In the genomic region with DNA sequence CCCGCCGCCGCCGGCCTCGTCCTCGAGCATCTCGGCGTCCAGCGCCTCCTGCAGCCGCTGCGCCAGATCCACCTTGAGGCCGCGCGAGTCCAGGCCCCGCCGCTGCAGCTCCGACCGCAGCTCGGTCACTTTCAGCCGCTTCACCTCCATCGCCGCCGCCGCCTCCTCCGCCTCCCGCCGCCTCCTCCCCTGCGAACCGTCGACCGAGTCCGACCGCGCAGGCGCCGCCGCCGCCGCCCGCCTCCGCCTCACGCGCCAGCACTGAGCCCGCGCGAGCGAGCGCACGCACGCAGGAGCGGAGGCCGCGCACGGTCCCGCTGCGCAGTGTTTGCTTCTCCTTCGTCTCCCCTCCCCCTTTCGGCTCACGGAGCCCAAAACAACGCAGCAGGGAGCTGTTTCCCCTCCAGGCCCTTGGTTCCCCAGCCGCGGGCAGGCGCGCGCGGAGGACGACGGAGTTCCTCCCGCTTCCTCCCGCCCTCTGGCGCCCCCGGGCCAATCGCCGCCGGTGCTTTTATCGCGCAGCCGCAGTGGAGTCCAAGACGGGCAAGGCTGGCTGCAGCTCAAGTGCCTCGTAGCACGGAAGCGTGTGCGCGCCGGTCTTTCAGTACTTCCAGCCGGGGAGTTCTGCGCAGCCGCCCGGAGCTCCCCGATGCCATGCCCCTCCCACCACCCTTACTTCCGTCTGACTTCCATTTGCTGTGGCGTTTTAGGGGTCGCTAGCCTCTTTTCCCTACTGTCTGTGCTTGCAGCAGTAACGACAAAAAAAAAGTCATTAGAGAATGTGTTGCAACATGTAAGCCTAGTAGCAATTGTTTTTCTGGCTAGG, we compare ENCODE assay signal across 1 cellular context.
TF ChIP-seq lines count a peak whose summit lies in the region.

Gene HNRNPUL2 (minus strand): TSS at position 451 of the 826 bp plus-strand sequence. CDS start 301 bp downstream, at position 150.

TF ChIP-seq in HepG2, 621 proteins besides CTCF, POLR2A, EP300 and RAD21 (continued from another document and continues in another):
- TF ChIP-seq, protein P1, sequence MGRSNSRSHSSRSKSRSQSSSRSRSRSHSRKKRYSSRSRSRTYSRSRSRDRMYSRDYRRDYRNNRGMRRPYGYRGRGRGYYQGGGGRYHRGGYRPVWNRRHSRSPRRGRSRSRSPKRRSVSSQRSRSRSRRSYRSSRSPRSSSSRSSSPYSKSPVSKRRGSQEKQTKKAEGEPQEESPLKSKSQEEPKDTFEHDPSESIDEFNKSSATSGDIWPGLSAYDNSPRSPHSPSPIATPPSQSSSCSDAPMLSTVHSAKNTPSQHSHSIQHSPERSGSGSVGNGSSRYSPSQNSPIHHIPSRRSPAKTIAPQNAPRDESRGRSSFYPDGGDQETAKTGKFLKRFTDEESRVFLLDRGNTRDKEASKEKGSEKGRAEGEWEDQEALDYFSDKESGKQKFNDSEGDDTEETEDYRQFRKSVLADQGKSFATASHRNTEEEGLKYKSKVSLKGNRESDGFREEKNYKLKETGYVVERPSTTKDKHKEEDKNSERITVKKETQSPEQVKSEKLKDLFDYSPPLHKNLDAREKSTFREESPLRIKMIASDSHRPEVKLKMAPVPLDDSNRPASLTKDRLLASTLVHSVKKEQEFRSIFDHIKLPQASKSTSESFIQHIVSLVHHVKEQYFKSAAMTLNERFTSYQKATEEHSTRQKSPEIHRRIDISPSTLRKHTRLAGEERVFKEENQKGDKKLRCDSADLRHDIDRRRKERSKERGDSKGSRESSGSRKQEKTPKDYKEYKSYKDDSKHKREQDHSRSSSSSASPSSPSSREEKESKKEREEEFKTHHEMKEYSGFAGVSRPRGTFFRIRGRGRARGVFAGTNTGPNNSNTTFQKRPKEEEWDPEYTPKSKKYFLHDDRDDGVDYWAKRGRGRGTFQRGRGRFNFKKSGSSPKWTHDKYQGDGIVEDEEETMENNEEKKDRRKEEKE (IDR thresholded peaks at IDR 0.05) = no peak
- TF ChIP-seq, protein P2, sequence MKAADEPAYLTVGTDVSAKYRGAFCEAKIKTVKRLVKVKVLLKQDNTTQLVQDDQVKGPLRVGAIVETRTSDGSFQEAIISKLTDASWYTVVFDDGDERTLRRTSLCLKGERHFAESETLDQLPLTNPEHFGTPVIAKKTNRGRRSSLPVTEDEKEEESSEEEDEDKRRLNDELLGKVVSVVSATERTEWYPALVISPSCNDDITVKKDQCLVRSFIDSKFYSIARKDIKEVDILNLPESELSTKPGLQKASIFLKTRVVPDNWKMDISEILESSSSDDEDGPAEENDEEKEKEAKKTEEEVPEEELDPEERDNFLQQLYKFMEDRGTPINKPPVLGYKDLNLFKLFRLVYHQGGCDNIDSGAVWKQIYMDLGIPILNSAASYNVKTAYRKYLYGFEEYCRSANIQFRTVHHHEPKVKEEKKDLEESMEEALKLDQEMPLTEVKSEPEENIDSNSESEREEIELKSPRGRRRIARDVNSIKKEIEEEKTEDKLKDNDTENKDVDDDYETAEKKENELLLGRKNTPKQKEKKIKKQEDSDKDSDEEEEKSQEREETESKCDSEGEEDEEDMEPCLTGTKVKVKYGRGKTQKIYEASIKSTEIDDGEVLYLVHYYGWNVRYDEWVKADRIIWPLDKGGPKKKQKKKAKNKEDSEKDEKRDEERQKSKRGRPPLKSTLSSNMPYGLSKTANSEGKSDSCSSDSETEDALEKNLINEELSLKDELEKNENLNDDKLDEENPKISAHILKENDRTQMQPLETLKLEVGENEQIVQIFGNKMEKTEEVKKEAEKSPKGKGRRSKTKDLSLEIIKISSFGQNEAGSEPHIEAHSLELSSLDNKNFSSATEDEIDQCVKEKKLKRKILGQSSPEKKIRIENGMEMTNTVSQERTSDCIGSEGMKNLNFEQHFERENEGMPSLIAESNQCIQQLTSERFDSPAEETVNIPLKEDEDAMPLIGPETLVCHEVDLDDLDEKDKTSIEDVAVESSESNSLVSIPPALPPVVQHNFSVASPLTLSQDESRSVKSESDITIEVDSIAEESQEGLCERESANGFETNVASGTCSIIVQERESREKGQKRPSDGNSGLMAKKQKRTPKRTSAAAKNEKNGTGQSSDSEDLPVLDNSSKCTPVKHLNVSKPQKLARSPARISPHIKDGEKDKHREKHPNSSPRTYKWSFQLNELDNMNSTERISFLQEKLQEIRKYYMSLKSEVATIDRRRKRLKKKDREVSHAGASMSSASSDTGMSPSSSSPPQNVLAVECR (CRISPR knock-in tag; IDR thresholded peaks at IDR 0.05; ENCODE audit: borderline replicate concordance) = peak; percentile 77
- TF ChIP-seq KDM4B (CRISPR knock-in tag; IDR thresholded peaks at IDR 0.05) = peak; percentile 73; the same call in 1 of the 2 replicates
- peak; percentile 47; the same call in 1 of the 2 replicates for TF ChIP-seq MLXIP (CRISPR knock-in tag; IDR thresholded peaks at IDR 0.05; ENCODE audit: borderline replicate concordance)
- TF ChIP-seq SOX13 (IDR thresholded peaks at IDR 0.05) = no peak
- peak in 1 of 2 experiments; percentile 39; a peak in 1 of 4 replicates for TF ChIP-seq SOX13 (CRISPR knock-in tag; conservative IDR thresholded peaks at IDR 0.05 in 1 of 2, IDR thresholded peaks at IDR 0.05 in 1 of 2)
- no peak for TF ChIP-seq ZEB1 (IDR thresholded peaks at IDR 0.05; ENCODE audit: insufficient replicate concordance, low read depth)
- no peak; the same call in 1 of the 2 replicates for TF ChIP-seq ZNF501 (CRISPR knock-in tag; IDR thresholded peaks at IDR 0.05)
- no peak for TF ChIP-seq HOXA7 (CRISPR knock-in tag; IDR thresholded peaks at IDR 0.05)
- TF ChIP-seq, protein P3, sequence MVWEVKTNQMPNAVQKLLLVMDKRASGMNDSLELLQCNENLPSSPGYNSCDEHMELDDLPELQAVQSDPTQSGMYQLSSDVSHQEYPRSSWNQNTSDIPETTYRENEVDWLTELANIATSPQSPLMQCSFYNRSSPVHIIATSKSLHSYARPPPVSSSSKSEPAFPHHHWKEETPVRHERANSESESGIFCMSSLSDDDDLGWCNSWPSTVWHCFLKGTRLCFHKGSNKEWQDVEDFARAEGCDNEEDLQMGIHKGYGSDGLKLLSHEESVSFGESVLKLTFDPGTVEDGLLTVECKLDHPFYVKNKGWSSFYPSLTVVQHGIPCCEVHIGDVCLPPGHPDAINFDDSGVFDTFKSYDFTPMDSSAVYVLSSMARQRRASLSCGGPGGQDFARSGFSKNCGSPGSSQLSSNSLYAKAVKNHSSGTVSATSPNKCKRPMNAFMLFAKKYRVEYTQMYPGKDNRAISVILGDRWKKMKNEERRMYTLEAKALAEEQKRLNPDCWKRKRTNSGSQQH (CRISPR knock-in tag; IDR thresholded peaks at IDR 0.05; ENCODE audit: low read depth) = no peak
- peak; percentile 74; the same call in 1 of the 2 replicates for TF ChIP-seq ZNF570 (CRISPR knock-in tag; IDR thresholded peaks at IDR 0.05; ENCODE audit: borderline replicate concordance)
- TF ChIP-seq ZNF747 (CRISPR knock-in tag; IDR thresholded peaks at IDR 0.05; ENCODE audit: borderline replicate concordance) = peak; percentile 84; the same call in 1 of the 2 replicates
- no peak for TF ChIP-seq ZNF326 (CRISPR knock-in tag; IDR thresholded peaks at IDR 0.05; ENCODE audit: borderline replicate concordance)
- TF ChIP-seq ZMAT3 (CRISPR knock-in tag; conservative IDR thresholded peaks at IDR 0.05) = peak; percentile 96; the same call in 1 of the 2 replicates
- TF ChIP-seq REL (CRISPR knock-in tag; conservative IDR thresholded peaks at IDR 0.05) = peak; percentile 38; the same call in 1 of the 2 replicates
- TF ChIP-seq, protein P4, sequence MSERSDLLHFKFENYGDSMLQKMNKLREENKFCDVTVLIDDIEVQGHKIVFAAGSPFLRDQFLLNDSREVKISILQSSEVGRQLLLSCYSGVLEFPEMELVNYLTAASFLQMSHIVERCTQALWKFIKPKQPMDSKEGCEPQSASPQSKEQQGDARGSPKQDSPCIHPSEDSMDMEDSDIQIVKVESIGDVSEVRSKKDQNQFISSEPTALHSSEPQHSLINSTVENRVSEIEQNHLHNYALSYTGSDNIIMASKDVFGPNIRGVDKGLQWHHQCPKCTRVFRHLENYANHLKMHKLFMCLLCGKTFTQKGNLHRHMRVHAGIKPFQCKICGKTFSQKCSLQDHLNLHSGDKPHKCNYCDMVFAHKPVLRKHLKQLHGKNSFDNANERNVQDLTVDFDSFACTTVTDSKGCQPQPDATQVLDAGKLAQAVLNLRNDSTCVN (CRISPR knock-in tag; IDR thresholded peaks at IDR 0.05; ENCODE audit: borderline replicate concordance) = peak; percentile 80
- peak; percentile 67; the same call in 1 of the 2 replicates for TF ChIP-seq GATA4 (IDR thresholded peaks at IDR 0.05; ENCODE audit: borderline replicate concordance, low read depth)
- peak; percentile 93 for TF ChIP-seq IKZF4 (CRISPR knock-in tag; IDR thresholded peaks at IDR 0.05; ENCODE audit: borderline replicate concordance, low read depth, not compliant biosample characterization)
- no peak for TF ChIP-seq NCOA1 (CRISPR knock-in tag; IDR thresholded peaks at IDR 0.05)
- peak; percentile 80; the same call in 1 of the 2 replicates for TF ChIP-seq ZBTB20 (CRISPR knock-in tag; IDR thresholded peaks at IDR 0.05; ENCODE audit: borderline replicate concordance, low read depth)
- TF ChIP-seq, protein P5, sequence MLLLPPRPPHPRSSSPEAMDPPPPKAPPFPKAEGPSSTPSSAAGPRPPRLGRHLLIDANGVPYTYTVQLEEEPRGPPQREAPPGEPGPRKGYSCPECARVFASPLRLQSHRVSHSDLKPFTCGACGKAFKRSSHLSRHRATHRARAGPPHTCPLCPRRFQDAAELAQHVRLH (CRISPR knock-in tag; IDR thresholded peaks at IDR 0.05; ENCODE audit: borderline replicate concordance, low read depth) = peak; percentile 87; the same call in 1 of the 2 replicates
- TF ChIP-seq, protein P6, sequence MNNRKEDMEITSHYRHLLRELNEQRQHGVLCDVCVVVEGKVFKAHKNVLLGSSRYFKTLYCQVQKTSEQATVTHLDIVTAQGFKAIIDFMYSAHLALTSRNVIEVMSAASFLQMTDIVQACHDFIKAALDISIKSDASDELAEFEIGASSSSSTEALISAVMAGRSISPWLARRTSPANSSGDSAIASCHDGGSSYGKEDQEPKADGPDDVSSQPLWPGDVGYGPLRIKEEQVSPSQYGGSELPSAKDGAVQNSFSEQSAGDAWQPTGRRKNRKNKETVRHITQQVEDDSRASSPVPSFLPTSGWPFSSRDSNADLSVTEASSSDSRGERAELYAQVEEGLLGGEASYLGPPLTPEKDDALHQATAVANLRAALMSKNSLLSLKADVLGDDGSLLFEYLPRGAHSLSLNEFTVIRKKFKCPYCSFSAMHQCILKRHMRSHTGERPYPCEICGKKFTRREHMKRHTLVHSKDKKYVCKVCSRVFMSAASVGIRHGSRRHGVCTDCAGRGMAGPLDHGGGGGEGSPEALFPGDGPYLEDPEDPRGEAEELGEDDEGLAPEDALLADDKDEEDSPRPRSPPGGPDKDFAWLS (CRISPR knock-in tag; IDR thresholded peaks at IDR 0.05; ENCODE audit: borderline replicate concordance) = no peak
- no peak for TF ChIP-seq ZNF703 (CRISPR knock-in tag; IDR thresholded peaks at IDR 0.05; ENCODE audit: borderline replicate concordance)
- TF ChIP-seq ZZZ3 (CRISPR knock-in tag; IDR thresholded peaks at IDR 0.05; ENCODE audit: borderline replicate concordance) = no peak
- TF ChIP-seq ZNF275 (CRISPR knock-in tag; IDR thresholded peaks at IDR 0.05; ENCODE audit: borderline replicate concordance) = no peak; the same call in 1 of the 2 replicates
- no peak for TF ChIP-seq GATAD2A (CRISPR knock-in tag; IDR thresholded peaks at IDR 0.05)
- no peak for TF ChIP-seq SNRNP70 (IDR thresholded peaks at IDR 0.05; ENCODE audit: low read depth, low read length)
- peak; percentile 59 for TF ChIP-seq NCOA2 (CRISPR knock-in tag; IDR thresholded peaks at IDR 0.05)
- TF ChIP-seq NFYC (CRISPR knock-in tag; IDR thresholded peaks at IDR 0.05) = peak; percentile 77
- no peak for TF ChIP-seq ZFP1 (CRISPR knock-in tag; IDR thresholded peaks at IDR 0.05)
- peak; percentile 28; the same call in 1 of the 2 replicates for TF ChIP-seq ZNF24 (IDR thresholded peaks at IDR 0.05)
- no peak; the same call in 1 of the 2 replicates for TF ChIP-seq SIN3B (IDR thresholded peaks at IDR 0.05; ENCODE audit: low read length)
- no peak for TF ChIP-seq ZNF260 (CRISPR knock-in tag; IDR thresholded peaks at IDR 0.05; ENCODE audit: borderline replicate concordance, low read depth)
- no peak for TF ChIP-seq ZBTB33 (CRISPR knock-in tag; IDR thresholded peaks at IDR 0.05)
- TF ChIP-seq DMAP1 (CRISPR knock-in tag; IDR thresholded peaks at IDR 0.05) = peak; percentile 94
- peak; percentile 78; the same call in 1 of the 2 replicates for TF ChIP-seq ZNF556 (CRISPR knock-in tag; IDR thresholded peaks at IDR 0.05; ENCODE audit: borderline replicate concordance)
